Comparison of ENCODE assay signal across 19 cellular contexts in genomic region chr12:118029166-118029565, GRCh38. TPM values are rescaled to one million over a fixed set of nuclear protein-coding genes. Genes with fewer than 3 reads are reported as not detected.
A peak's percentile ranks its signal among the peaks of the same experiment; 100 is the strongest.
DNase-seq lines count a peak whose midpoint lies in the region; ATAC-seq and TF ChIP-seq lines count a peak whose summit lies in the region.
"Had no signal": no experiment of that assay in that cellular context is flagged by ENCODE, and none has a peak within 500 bp of the region (broad histone marks: within the 10 kb centered on the region; RNA-seq: fewer than 3 reads in every experiment).

No MANE protein-coding gene starts in this region.

- no peaks in the 10 kb centered on the region for H3F3A ChIP-seq in PC-3 (ENCODE audit: low read length, unreplicated experiment)

- peaks cover 16% of the 10 kb centered on the region for H3K79me1 ChIP-seq in mesenchymal stem cell (replicated peaks; ENCODE audit: low read length, poor library complexity, severe bottlenecking)

- H3K9me3 ChIP-seq in HEK293 (ENCODE audit: control insufficient read depth, insufficient read depth, low read depth, low read length) = no peaks in the 10 kb centered on the region
- no peaks in the 10 kb centered on the region for H3K9me3 ChIP-seq in mesenchymal stem cell (ENCODE audit: control insufficient read depth, low read length)
- no peaks in the 10 kb centered on the region for H3K9me3 ChIP-seq in PC-3 (ENCODE audit: low read length)
- H3K9me3 ChIP-seq: MG63, Peyer's patch had no signal

- no peak overlapping the region for H2BK5ac ChIP-seq in mesenchymal stem cell (ENCODE audit: low read depth, low read length, poor library complexity, severe bottlenecking)

- peak overlapping the region; percentile 9 for H4K8ac ChIP-seq in mesenchymal stem cell (ENCODE audit: low read length)

- intact Hi-C loops in activated CD4-positive, alpha-beta memory T cell treated with anti-CD3 and anti-CD28 coated beads for 36 hours (cut with micrococcal nuclease) = no loop called here
- intact Hi-C loops in PC-3 (cut with micrococcal nuclease) = no loop called here

- H2BK120ac ChIP-seq in mesenchymal stem cell (ENCODE audit: low read depth, low read length) = no peak overlapping the region

- H4K20me1 ChIP-seq in PC-3 (ENCODE audit: low read length) = no peaks in the 10 kb centered on the region

- H3K27me3 ChIP-seq in mesenchymal stem cell (ENCODE audit: control insufficient read depth in 1 of 2, insufficient read depth in 1 of 2, low read length in 2 of 2) (no peaks in the 10 kb centered on the region), PC-3 (ENCODE audit: low read length) (no peaks in the 10 kb centered on the region)
- H3K27me3 ChIP-seq: MG63, Peyer's patch had no signal

- H2BK12ac ChIP-seq in mesenchymal stem cell (ENCODE audit: low read length in 2 of 2) = no peak overlapping the region

- H2BK15ac ChIP-seq in mesenchymal stem cell (ENCODE audit: low read depth, poor library complexity, severe bottlenecking) = no peak overlapping the region

- no peak for DNase-seq in activated CD4-positive, alpha-beta memory T cell treated with anti-CD3 and anti-CD28 coated beads for 36 hours
- DNase-seq in activated CD4-positive, alpha-beta memory T cell treated with anti-CD3 and anti-CD28 coated beads, Interleukin-2, amount 10 ng/mL, durations not matched to agents 7 days and 5 days = no peak
- no peak for DNase-seq in activated naive CD8-positive, alpha-beta T cell treated with anti-CD3 and anti-CD28 coated beads for 36 hours
- no peak for DNase-seq in mesenchymal stem cell
- no peak for DNase-seq in PC-3
- no peak for DNase-seq in NCI-H774 (lab: John Stamatoyannopoulos, UW)
- DNase-seq: GDM1, MG63, NCI-H1048, NCI-H1436, NCI-H2029, NCI-H226, NCI-H510A treated with DMSO at 0.1 percent for 48 hours, NCI-H748 treated with DMSO at 0.1 percent for 48 hours, Peyer's patch had no signal

- peak overlapping the region; percentile 57 for H3K27ac Mint-ChIP-seq in activated CD4-positive, alpha-beta memory T cell treated with anti-CD3 and anti-CD28 coated beads for 36 hours
- H3K27ac Mint-ChIP-seq in activated CD4-positive, alpha-beta memory T cell treated with anti-CD3 and anti-CD28 coated beads, Interleukin-2, amount 10 ng/mL, durations not matched to agents 7 days and 5 days = no peak overlapping the region
- peak overlapping the region; percentile 60 for H3K27ac Mint-ChIP-seq in activated naive CD8-positive, alpha-beta T cell treated with anti-CD3 and anti-CD28 coated beads for 36 hours

- H3K9ac ChIP-seq in mesenchymal stem cell (ENCODE audit: low read length) (no peak overlapping the region), PC-3 (ENCODE audit: low read length) (no peak overlapping the region)

- H3K23ac ChIP-seq in mesenchymal stem cell (ENCODE audit: low read length in 2 of 2) = no peak overlapping the region

- no peak overlapping the region for H4K91ac ChIP-seq in mesenchymal stem cell (ENCODE audit: low read length)

- CTCF ChIA-PET in activated CD4-positive, alpha-beta memory T cell treated with anti-CD3 and anti-CD28 coated beads for 36 hours (lab: Charles Lee) = interaction anchor here (1.4 kb wide), 1 partner anchor 155 kb away, joined by 5 read pairs; no protein-coding TSS in a partner anchor
- CTCF ChIA-PET in activated CD4-positive, alpha-beta memory T cell treated with anti-CD3 and anti-CD28 coated beads, Interleukin-2, amount 10 ng/mL, durations not matched to agents 7 days and 5 days (lab: Charles Lee) = no interaction called here
- CTCF ChIA-PET in HEK293 (lab: Yijun Ruan, JAX) (interaction anchor here (1.5 kb wide), 1 partner anchor 154 kb away, joined by 4 read pairs; no protein-coding TSS in a partner anchor), PC-3 (lab: Charles Lee) (no interaction called here)

- H3K4me2 ChIP-seq in mesenchymal stem cell (ENCODE audit: low read length, poor library complexity, severe bottlenecking) (no peak overlapping the region), PC-3 (ENCODE audit: low read length) (no peak overlapping the region)

- no peaks in the 10 kb centered on the region for H3K4me1 ChIP-seq in HEK293 (ENCODE audit: control insufficient read depth, insufficient read depth, low read length)
- no peaks in the 10 kb centered on the region for H3K4me1 ChIP-seq in mesenchymal stem cell (ENCODE audit: control insufficient read depth, insufficient read depth, low read depth, low read length)
- peaks cover 22% of the 10 kb centered on the region for H3K4me1 ChIP-seq in PC-3 (ENCODE audit: insufficient read depth, low read length)
- H3K4me1 ChIP-seq: Peyer's patch had no signal

- H2AK5ac ChIP-seq in mesenchymal stem cell (ENCODE audit: low read length, severe bottlenecking) = no peak overlapping the region

- H3K27ac ChIP-seq in HEK293 (ENCODE audit: extremely low read depth, low read depth, low read length) (no peak overlapping the region), mesenchymal stem cell (ENCODE audit: low read length, poor library complexity, severe bottlenecking) (no peak overlapping the region), PC-3 (ENCODE audit: low read length) (no peak overlapping the region)
- H3K27ac ChIP-seq: Peyer's patch had no signal

- no peaks in the 10 kb centered on the region for H3K9me2 ChIP-seq in PC-3 (replicated peaks; ENCODE audit: low read length)

- H3K4me3 ChIP-seq in HEK293 (ENCODE audit: low read depth, low read length) = no peak overlapping the region
- no peak overlapping the region for H3K4me3 ChIP-seq in mesenchymal stem cell (ENCODE audit: insufficient read depth in 1 of 2, low read depth in 1 of 2, low read length in 2 of 2)
- no peak overlapping the region for H3K4me3 ChIP-seq in PC-3 (ENCODE audit: low read length)
- H3K4me3 ChIP-seq: MG63, Peyer's patch had no signal

- peaks cover 89 to 100% of the 10 kb centered on the region in 2 experiments for H3K36me3 ChIP-seq in HEK293 (ENCODE audit: control insufficient read depth in 2 of 2, insufficient read depth in 1 of 2, low read length in 2 of 2)
- peaks cover 44 to 85% of the 10 kb centered on the region in 2 experiments for H3K36me3 ChIP-seq in mesenchymal stem cell (ENCODE audit: control insufficient read depth in 1 of 2, insufficient read depth in 2 of 2, low read depth in 1 of 2, low read length in 2 of 2)
- peaks cover 72% of the 10 kb centered on the region for H3K36me3 ChIP-seq in PC-3 (ENCODE audit: low read depth, low read length)

- H3K14ac ChIP-seq in mesenchymal stem cell (ENCODE audit: low read length in 2 of 2) = no peak overlapping the region

- H2AFZ ChIP-seq in mesenchymal stem cell (ENCODE audit: low read depth, low read length) (no peak overlapping the region), PC-3 (ENCODE audit: low read length) (no peak overlapping the region)

- peaks cover 21% of the 10 kb centered on the region for H3K4me1 Mint-ChIP-seq in activated CD4-positive, alpha-beta memory T cell treated with anti-CD3 and anti-CD28 coated beads for 36 hours (ENCODE audit: low read depth)
- peaks cover 14% of the 10 kb centered on the region for H3K4me1 Mint-ChIP-seq in activated CD4-positive, alpha-beta memory T cell treated with anti-CD3 and anti-CD28 coated beads, Interleukin-2, amount 10 ng/mL, durations not matched to agents 7 days and 5 days
- H3K4me1 Mint-ChIP-seq in activated naive CD8-positive, alpha-beta T cell treated with anti-CD3 and anti-CD28 coated beads for 36 hours = peaks cover 16% of the 10 kb centered on the region
- H3K4me1 Mint-ChIP-seq: B cell, CD14-positive monocyte had no signal

- no peaks in the 10 kb centered on the region for H3K27me3 Mint-ChIP-seq in activated CD4-positive, alpha-beta memory T cell treated with anti-CD3 and anti-CD28 coated beads for 36 hours
- H3K27me3 Mint-ChIP-seq in activated CD4-positive, alpha-beta memory T cell treated with anti-CD3 and anti-CD28 coated beads, Interleukin-2, amount 10 ng/mL, durations not matched to agents 7 days and 5 days = no peaks in the 10 kb centered on the region
- no peaks in the 10 kb centered on the region for H3K27me3 Mint-ChIP-seq in activated naive CD8-positive, alpha-beta T cell treated with anti-CD3 and anti-CD28 coated beads for 36 hours
- H3K27me3 Mint-ChIP-seq: B cell had no signal

- no TSS peak for BruUV-seq in PC-3 (replicated peaks; lab: Mats Ljungman, UMichigan)

- no peak overlapping the region for H3K18ac ChIP-seq in mesenchymal stem cell (ENCODE audit: low read depth in 1 of 2, low read length in 2 of 2)

- H3K4ac ChIP-seq in mesenchymal stem cell (ENCODE audit: low read depth in 1 of 2, low read length in 2 of 2) = no peak overlapping the region

- no peaks in the 10 kb centered on the region for H3K79me2 ChIP-seq in PC-3 (ENCODE audit: low read length)

- TF ChIP-seq CTCF in HEK293 (tag by site-specific recombination; IDR thresholded peaks at IDR 0.05) = no peak
- no peak for TF ChIP-seq CTCF in PC-3 (conservative IDR thresholded peaks at IDR 0.05; ENCODE audit: low read depth, low read length)

- H3K36me3 Mint-ChIP-seq in activated CD4-positive, alpha-beta memory T cell treated with anti-CD3 and anti-CD28 coated beads for 36 hours = peaks cover 75% of the 10 kb centered on the region
- peaks cover 80% of the 10 kb centered on the region for H3K36me3 Mint-ChIP-seq in activated CD4-positive, alpha-beta memory T cell treated with anti-CD3 and anti-CD28 coated beads, Interleukin-2, amount 10 ng/mL, durations not matched to agents 7 days and 5 days (ENCODE audit: low read depth)
- H3K36me3 Mint-ChIP-seq in activated naive CD8-positive, alpha-beta T cell treated with anti-CD3 and anti-CD28 coated beads for 36 hours = peaks cover 50% of the 10 kb centered on the region

- ATAC-seq in PC-3 = no peak
- ATAC-seq in GM19452 (IDR thresholded peaks at IDR 0.05; ENCODE audit: unreplicated experiment) = no peak

- WGBS in mesenchymal stem cell = 97% methylated on average over 3 of the region's 5 CpGs

- no peak overlapping the region for H3K4me3 Mint-ChIP-seq in activated CD4-positive, alpha-beta memory T cell treated with anti-CD3 and anti-CD28 coated beads for 36 hours
- H3K4me3 Mint-ChIP-seq in activated CD4-positive, alpha-beta memory T cell treated with anti-CD3 and anti-CD28 coated beads, Interleukin-2, amount 10 ng/mL, durations not matched to agents 7 days and 5 days = no peak overlapping the region
- H3K4me3 Mint-ChIP-seq in activated naive CD8-positive, alpha-beta T cell treated with anti-CD3 and anti-CD28 coated beads for 36 hours = no peak overlapping the region
- H3K4me3 Mint-ChIP-seq: B cell, CD14-positive monocyte had no signal

- no peaks in the 10 kb centered on the region for H3K9me3 Mint-ChIP-seq in activated CD4-positive, alpha-beta memory T cell treated with anti-CD3 and anti-CD28 coated beads for 36 hours
- no peaks in the 10 kb centered on the region for H3K9me3 Mint-ChIP-seq in activated CD4-positive, alpha-beta memory T cell treated with anti-CD3 and anti-CD28 coated beads, Interleukin-2, amount 10 ng/mL, durations not matched to agents 7 days and 5 days
- H3K9me3 Mint-ChIP-seq in activated naive CD8-positive, alpha-beta T cell treated with anti-CD3 and anti-CD28 coated beads for 36 hours = no peaks in the 10 kb centered on the region
- H3K9me3 Mint-ChIP-seq: CD14-positive monocyte had no signal

- POLR2A ChIA-PET in activated CD4-positive, alpha-beta memory T cell treated with anti-CD3 and anti-CD28 coated beads for 36 hours (lab: Charles Lee) = interaction anchor here (1.0 kb wide), 1 partner anchor 24 kb away, joined by 3 read pairs; no protein-coding TSS in a partner anchor
- POLR2A ChIA-PET in activated CD4-positive, alpha-beta memory T cell treated with anti-CD3 and anti-CD28 coated beads, Interleukin-2, amount 10 ng/mL, durations not matched to agents 7 days and 5 days (lab: Charles Lee) = interaction anchor here (2.2 kb wide), 1 partner anchor 12 kb away, joined by 7 read pairs; the partner anchor contains the start of gene RFC5
- POLR2A ChIA-PET in HEK293 (lab: Yijun Ruan, JAX) = interaction anchor here (1.8 kb wide), 1 partner anchor 13 kb away, joined by 4 read pairs; the partner anchor contains the start of gene RFC5
- POLR2A ChIA-PET in PC-3 (lab: Charles Lee; ENCODE audit: unreplicated experiment) = no interaction called here

RNA-seq across cellular contexts. Expression of gene RFC5, which starts 12.7 kb away (rescaled TPM):
- total RNA-seq in activated CD4-positive, alpha-beta memory T cell treated with anti-CD3 and anti-CD28 coated beads for 36 hours = 10 to 100 TPM; 65.8 to 70.8 TPM
- 10 to 100 TPM; 39.7 to 41.0 TPM for total RNA-seq in activated CD4-positive, alpha-beta memory T cell treated with anti-CD3 and anti-CD28 coated beads, Interleukin-2, amount 10 ng/mL, durations not matched to agents 7 days and 5 days
- total RNA-seq in activated naive CD8-positive, alpha-beta T cell treated with anti-CD3 and anti-CD28 coated beads for 36 hours = 10 to 100 TPM; 71.7 to 72.5 TPM
- 7.6 TPM for polyA plus RNA-seq in mesenchymal stem cell (2013, experiment 1 of 2)
- 7.8 TPM for polyA plus RNA-seq in mesenchymal stem cell (2013, experiment 2 of 2)
- total RNA-seq in PC-3 (2014; rRNA removed) = 86.4 and 100 TPM in 2 replicates

RNA-seq across cellular contexts. Expression of gene WSB2, which starts 31.8 kb away (rescaled TPM):
- 100 to 1,000 TPM in 1 of 2 experiments, 10 to 100 TPM in 1; 93.2 to 102 TPM for total RNA-seq in activated CD4-positive, alpha-beta memory T cell treated with anti-CD3 and anti-CD28 coated beads for 36 hours
- total RNA-seq in activated CD4-positive, alpha-beta memory T cell treated with anti-CD3 and anti-CD28 coated beads, Interleukin-2, amount 10 ng/mL, durations not matched to agents 7 days and 5 days = 10 to 100 TPM; 49.6 to 53.9 TPM
- 10 to 100 TPM; 37.7 to 41.6 TPM for total RNA-seq in activated naive CD8-positive, alpha-beta T cell treated with anti-CD3 and anti-CD28 coated beads for 36 hours
- polyA plus RNA-seq in mesenchymal stem cell (2013, experiment 1 of 2) = 81.2 TPM
- 81.9 TPM for polyA plus RNA-seq in mesenchymal stem cell (2013, experiment 2 of 2)
- 166 and 203 TPM in 2 replicates for total RNA-seq in PC-3 (2014; rRNA removed)

Comparison
In these comparisons a context has a peak if more than half of its experiments do, and no peak if none do; other contexts are left out.
1. CTCF ChIA-PET loops: an anchor here in activated CD4-positive, alpha-beta memory T cell treated with anti-CD3 and anti-CD28 coated beads for 36 hours (1.4 kb wide) and HEK293 (1.5 kb wide); none called in activated CD4-positive, alpha-beta memory T cell treated with anti-CD3 and anti-CD28 coated beads, Interleukin-2, amount 10 ng/mL, durations not matched to agents 7 days and 5 days and PC-3.